19 cellular contexts compared by ENCODE assay signal in genomic region chr3:130341388-130341787, GRCh38. TPM values are rescaled to one million over a fixed set of nuclear protein-coding genes. Genes with fewer than 3 reads are reported as not detected.
DNase-seq lines count a peak whose midpoint lies in the region; ATAC-seq and TF ChIP-seq lines count a peak whose summit lies in the region.
"Had no signal": no experiment of that assay in that cellular context is flagged by ENCODE, and none has a peak within 500 bp of the region (broad histone marks: within the 10 kb centered on the region; RNA-seq: fewer than 3 reads in every experiment).

No MANE protein-coding gene starts in this region.

- ATAC-seq in GM21390 (IDR thresholded peaks at IDR 0.05; ENCODE audit: unreplicated experiment), result no peak
- ATAC-seq: stimulated activated memory B cell treated with anti-CD40 and anti-IgM and Interleukin-4, amounts not matched to agents 10 μg/mL and 1 μg/mL and 100 μg/mL, for 72 hours had no signal

- in situ Hi-C loops in astrocyte of the cerebellum (cut with HindIII; ENCODE audit: low sequenced_read_pairs), result no loop called here

- peak; percentile 83 for DNase-seq in H4 (ENCODE audit: low spot score)
- DNase-seq in NB4 (ENCODE audit: low read depth), result peak; percentile 2
- DNase-seq in astrocyte of the cerebellum (ENCODE audit: low read depth), result peak; percentile 27
- peak; percentile 3 for DNase-seq in kidney tubule cell (ENCODE audit: low spot score)
- DNase-seq in C1 segment of cervical spinal cord (lab: John Stamatoyannopoulos, UW), result no peak
- no peak for DNase-seq in NCI-H345 treated with DMSO at 0.1 percent for 48 hours (lab: John Stamatoyannopoulos, UW; ENCODE audit: unreplicated experiment)
- DNase-seq: activated CD4-positive, CD25-positive, alpha-beta regulatory T cell treated with anti-CD3 and anti-CD28 coated beads, Interleukin-2, amount 50 U/mL, for 72 hours; activated naive CD4-positive, alpha-beta T cell treated with Interleukin-2 at 50 U/mL for 16 hours; DMS79; esophagus squamous epithelium; HFFc6; NCI-H2029; NCI-H524 treated with DMSO at 0.1 percent for 48 hours had no signal

- TF ChIP-seq POLR2A in NB4 (IDR thresholded peaks at IDR 0.05; ENCODE audit: extremely low read depth, insufficient read length), result no peak

- TF ChIP-seq CTCF in NB4 (IDR thresholded peaks at IDR 0.05; ENCODE audit: low read depth, low read length) (no peak), astrocyte of the cerebellum (IDR thresholded peaks at IDR 0.05; ENCODE audit: low read depth, low read length, missing control alignments) (no peak)

- no peak overlapping the region for H3K4me3 ChIP-seq in NB4 (ENCODE audit: low read depth, low read length)
- H3K4me3 ChIP-seq in astrocyte of the cerebellum (ENCODE audit: low read depth, low read length), result no peak overlapping the region
- H3K4me3 ChIP-seq: esophagus squamous epithelium, hepatocyte, neural progenitor cell, tibial nerve had no signal

RNA-seq across cellular contexts. Expression of gene COL6A5, which starts 4.1 kb away (rescaled TPM):
- total RNA-seq in H4 (2014; rRNA removed; shearing (Covaris generic)), result not detected in 2 replicates
- total RNA-seq: HFFc6, OCI-LY7, tibial nerve had no signal

Comparison
In these comparisons a context has a peak if more than half of its experiments do, and no peak if none do; other contexts are left out.
1. DNase-seq: peak in H4 (single experiment), NB4 (single experiment), astrocyte of the cerebellum (single experiment) and kidney tubule cell (single experiment); none in C1 segment of cervical spinal cord (0 of 14) and NCI-H345 treated with DMSO at 0.1 percent for 48 hours (single experiment).